Comparison of ENCODE assay signal across 18 cellular contexts in genomic region chr22:40237241-40237640, GRCh38. TPM values are rescaled to one million over a fixed set of nuclear protein-coding genes. Genes with fewer than 3 reads are reported as not detected.
DNase-seq lines count a peak whose midpoint lies in the region; ATAC-seq, FAIRE-seq and TF ChIP-seq lines count a peak whose summit lies in the region.
"Had no signal": no experiment of that assay in that cellular context is flagged by ENCODE, and none has a peak within 500 bp of the region (broad histone marks: within the 10 kb centered on the region; RNA-seq: fewer than 3 reads in every experiment).

No MANE protein-coding gene starts in this region.

- peaks cover 7% of the 10 kb centered on the region for H3K27me3 Mint-ChIP-seq in GM23338 (ENCODE audit: insufficient read depth, low read depth, poor library complexity)
- no peaks in the 10 kb centered on the region for H3K27me3 Mint-ChIP-seq in stimulated activated naive CD8-positive, alpha-beta T cell treated with anti-CD3 and anti-CD28 coated beads, Interleukin-15, amount 100 ng/mL, for 72 hours
- H3K27me3 Mint-ChIP-seq in nephron progenitor cell (ENCODE audit: low read depth, poor library complexity), result no peaks in the 10 kb centered on the region
- no peaks in the 10 kb centered on the region for H3K27me3 Mint-ChIP-seq in type B pancreatic cell
- H3K27me3 Mint-ChIP-seq: central memory CD8-positive, alpha-beta T cell had no signal

- no peaks in the 10 kb centered on the region for H3K36me3 ChIP-seq in GM23338 (ENCODE audit: insufficient read depth)
- no peaks in the 10 kb centered on the region for H3K36me3 ChIP-seq in bronchial epithelial cell (ENCODE audit: control insufficient read depth, insufficient read depth, low read length)

- H3K36me3 Mint-ChIP-seq in GM23338 (ENCODE audit: low read depth), result peaks cover 3% of the 10 kb centered on the region; the same call in 2 of the 3 replicates
- peaks cover 50% of the 10 kb centered on the region for H3K36me3 Mint-ChIP-seq in nephron progenitor cell (ENCODE audit: low read depth)
- H3K36me3 Mint-ChIP-seq in type B pancreatic cell, result peaks cover 23% of the 10 kb centered on the region

- DNase-seq in stimulated activated CD4-positive, alpha-beta T cell treated with anti-CD3 and anti-CD28 coated beads, Interleukin-4, amount 100 ng/mL, for 24 hours, result peak; percentile 26
- DNase-seq in stimulated activated CD4-positive, alpha-beta T cell treated with anti-CD3 and anti-CD28 coated beads, Interleukin-2, amount 100 ng/mL, for 48 hours, result no peak
- DNase-seq in GM23338 (ENCODE audit: low spot score) (no peak), bronchial epithelial cell (ENCODE audit: low read depth) (no peak), nephron progenitor cell (no peak), NCI-H345 treated with DMSO at 0.1 percent for 48 hours (lab: John Stamatoyannopoulos, UW; ENCODE audit: unreplicated experiment) (no peak), type B pancreatic cell (ENCODE audit: extremely low spot score, unreplicated experiment) (no peak)
- DNase-seq in stimulated activated naive CD8-positive, alpha-beta T cell treated with anti-CD3 and anti-CD28 coated beads, Interleukin-15, amount 100 ng/mL, for 72 hours, result no peak
- DNase-seq: mesendoderm, NCI-H187, NCI-H526, occipital lobe, tibial artery had no signal

- H3K9me3 Mint-ChIP-seq in GM23338 (no peaks in the 10 kb centered on the region), nephron progenitor cell (no peaks in the 10 kb centered on the region), type B pancreatic cell (no peaks in the 10 kb centered on the region)
- H3K9me3 Mint-ChIP-seq in stimulated activated naive CD8-positive, alpha-beta T cell treated with anti-CD3 and anti-CD28 coated beads, Interleukin-15, amount 100 ng/mL, for 72 hours, result no peaks in the 10 kb centered on the region
- H3K9me3 Mint-ChIP-seq: central memory CD8-positive, alpha-beta T cell had no signal

- FAIRE-seq in bronchial epithelial cell (lab: Jason Lieb, UNC), result peak; percentile 81
- FAIRE-seq: RCC 7860 had no signal

- no peak overlapping the region for H3K4me3 ChIP-seq in GM23338
- no peak overlapping the region for H3K4me3 ChIP-seq in bronchial epithelial cell (ENCODE audit: low read depth, low read length)
- H3K4me3 ChIP-seq: gastroesophageal sphincter, smooth muscle cell, tibial artery had no signal

- H3K27ac Mint-ChIP-seq in GM23338 (no peak overlapping the region), nephron progenitor cell (no peak overlapping the region), type B pancreatic cell (no peak overlapping the region)
- H3K27ac Mint-ChIP-seq in stimulated activated naive CD8-positive, alpha-beta T cell treated with anti-CD3 and anti-CD28 coated beads, Interleukin-15, amount 100 ng/mL, for 72 hours, result peak overlapping the region in 1 of 2 donors; percentile 9

- ATAC-seq in GM23338, result no peak; the same call in 2 of the 3 replicates
- ATAC-seq in stimulated activated naive CD8-positive, alpha-beta T cell treated with anti-CD3 and anti-CD28 coated beads, Interleukin-15, amount 100 ng/mL, for 72 hours, result peak; percentile 22
- ATAC-seq: gastroesophageal sphincter had no signal

- H3K4me1 ChIP-seq in GM23338 (ENCODE audit: insufficient read depth), result peaks cover 25% of the 10 kb centered on the region

- H3K27me3 ChIP-seq in GM23338 (ENCODE audit: insufficient read depth) (no peaks in the 10 kb centered on the region), bronchial epithelial cell (ENCODE audit: control insufficient read depth, insufficient read depth, low read length) (no peaks in the 10 kb centered on the region)
- H3K27me3 ChIP-seq: gastroesophageal sphincter, tibial artery had no signal

- no peak overlapping the region for H3K4me2 ChIP-seq in GM23338
- H3K4me2 ChIP-seq: smooth muscle cell had no signal

- H3K9me2 ChIP-seq in GM23338 (ENCODE audit: insufficient read depth), result no peaks in the 10 kb centered on the region

- H3K79me2 ChIP-seq in GM23338 (replicated peaks; ENCODE audit: insufficient read depth), result peaks cover 100% of the 10 kb centered on the region

- H3K4me1 Mint-ChIP-seq in GM23338, result peaks cover 59% of the 10 kb centered on the region
- H3K4me1 Mint-ChIP-seq in stimulated activated naive CD8-positive, alpha-beta T cell treated with anti-CD3 and anti-CD28 coated beads, Interleukin-15, amount 100 ng/mL, for 72 hours, result peaks cover 76% of the 10 kb centered on the region
- peaks cover 64% of the 10 kb centered on the region for H3K4me1 Mint-ChIP-seq in nephron progenitor cell
- peaks cover 52% of the 10 kb centered on the region for H3K4me1 Mint-ChIP-seq in type B pancreatic cell (ENCODE audit: unreplicated experiment)

- no peak for TF ChIP-seq CTCF in GM23338 (conservative IDR thresholded peaks at IDR 0.05; ENCODE audit: low read depth in 2 of 2)
- no peak for TF ChIP-seq CTCF in bronchial epithelial cell (IDR thresholded peaks at IDR 0.05; ENCODE audit: insufficient read depth, low read length, severe bottlenecking)
- no peak for TF ChIP-seq CTCF in nephron progenitor cell (IDR thresholded peaks at IDR 0.05)
- TF ChIP-seq CTCF in type B pancreatic cell (conservative IDR thresholded peaks at IDR 0.05), result no peak

- H3K27ac ChIP-seq in GM23338 (ENCODE audit: low read depth), result peak overlapping the region; percentile 70
- H3K27ac ChIP-seq: C4-2B, tibial artery had no signal

- H3K4me3 Mint-ChIP-seq in GM23338 (no peak overlapping the region), nephron progenitor cell (no peak overlapping the region), type B pancreatic cell (no peak overlapping the region)
- peak overlapping the region in 1 of 2 donors; percentile 11 for H3K4me3 Mint-ChIP-seq in stimulated activated naive CD8-positive, alpha-beta T cell treated with anti-CD3 and anti-CD28 coated beads, Interleukin-15, amount 100 ng/mL, for 72 hours
- H3K4me3 Mint-ChIP-seq: central memory CD8-positive, alpha-beta T cell had no signal

- no peak overlapping the region for H2AFZ ChIP-seq in GM23338

- H3F3A ChIP-seq in GM23338 (replicated peaks; ENCODE audit: low read depth), result no peaks in the 10 kb centered on the region; the same call in 1 of the 2 replicates

- H4K20me1 ChIP-seq in GM23338 (replicated peaks; ENCODE audit: insufficient read depth), result peaks cover 46% of the 10 kb centered on the region

TF ChIP-seq in GM23338, 12 proteins besides CTCF, POLR2A, EP300 and RAD21 (continues in another document):
- TF ChIP-seq ETS1 (IDR thresholded peaks at IDR 0.05) (no peak), STAT1 (IDR thresholded peaks at IDR 0.05; ENCODE audit: unreplicated experiment) (no peak), EZH2phosphoT487 (IDR thresholded peaks at IDR 0.05; ENCODE audit: unreplicated experiment) (no peak), CREB1 (CRISPR knock-in tag; IDR thresholded peaks at IDR 0.05; ENCODE audit: low read depth) (no peak), NANOG (IDR thresholded peaks at IDR 0.05; ENCODE audit: borderline replicate concordance) (no peak), EZH2 (IDR thresholded peaks at IDR 0.05; ENCODE audit: low read depth, unreplicated experiment) (no peak)

RNA-seq across cellular contexts. Expression of gene TNRC6B, which starts 59.5 kb away (rescaled TPM):
- 41.4 and 46.9 TPM in 2 replicates for total RNA-seq in GM23338 (2014; rRNA removed; shearing (Covaris generic))
- 87.8 and 91.3 TPM in 2 replicates for polyA plus RNA-seq in GM23338 (2016; fragmentation: Nextera tagmentation; extraction: Ambion mirVana)
- total RNA-seq in bronchial epithelial cell (8.3 and 8.4 TPM in 2 replicates), type B pancreatic cell (ENCODE audit: low replicate concordance) (48.3 and 50.7 TPM in 2 replicates)
